ENCODE assay signal across 16 cellular contexts in genomic region chr22:25627271-25627848, GRCh38.
A peak's percentile ranks its signal among the peaks of the same experiment; 100 is the strongest.
DNase-seq lines count a peak whose midpoint lies in the region; ATAC-seq and TF ChIP-seq lines count a peak whose summit lies in the region.
"Had no signal": no experiment of that assay in that cellular context is flagged by ENCODE, and none has a peak within 500 bp of the region (broad histone marks: within the 10 kb centered on the region; RNA-seq: fewer than 3 reads in every experiment).

No MANE protein-coding gene starts in this region.

- H3K36me3 Mint-ChIP-seq in MCF 10A (ENCODE audit: insufficient read depth, unreplicated experiment): no peaks in the 10 kb centered on the region

- H3K9me3 Mint-ChIP-seq in MCF 10A (ENCODE audit: unreplicated experiment): no peaks in the 10 kb centered on the region
- H3K9me3 Mint-ChIP-seq: activated T-helper 2 cell treated with anti-CD3 and anti-CD28 coated beads, Interferon-gamma antibody, Interleukin-2, Interleukin-4, amounts not matched to agents 10 μg/mL and 5 μg/mL and 100 μg/mL, durations not matched to agents 14 hours and 24 hours and 36 hours; central memory CD8-positive, alpha-beta T cell had no signal

- no peak overlapping the region for H3K4me3 Mint-ChIP-seq in MCF 10A (ENCODE audit: unreplicated experiment)
- H3K4me3 Mint-ChIP-seq: central memory CD8-positive, alpha-beta T cell had no signal

- H3K36me3 ChIP-seq in breast epithelium (no peaks in the 10 kb centered on the region), esophagus muscularis mucosa (no peaks in the 10 kb centered on the region), esophagus squamous epithelium (no peaks in the 10 kb centered on the region)
- H3K36me3 ChIP-seq: gastrocnemius medialis, left ventricle myocardium inferior had no signal

- WGBS in esophagus muscularis mucosa: 39% methylated on average over 3 of the region's 3 CpGs
- WGBS in esophagus squamous epithelium, 2 donors: 8 to 16% methylated on average over 3 of the region's 3 CpGs

- no peaks in the 10 kb centered on the region for H3K9me3 ChIP-seq in breast epithelium
- no peaks in the 10 kb centered on the region for H3K9me3 ChIP-seq in esophagus muscularis mucosa
- no peaks in the 10 kb centered on the region for H3K9me3 ChIP-seq in esophagus squamous epithelium
- H3K9me3 ChIP-seq: BE2C, gastrocnemius medialis, left ventricle myocardium inferior, testis had no signal

- H3K27ac Mint-ChIP-seq in MCF 10A (ENCODE audit: low read depth, unreplicated experiment): no peak overlapping the region
- H3K27ac Mint-ChIP-seq: activated T-helper 2 cell treated with anti-CD3 and anti-CD28 coated beads, Interferon-gamma antibody, Interleukin-2, Interleukin-4, amounts not matched to agents 10 μg/mL and 5 μg/mL and 100 μg/mL, durations not matched to agents 14 hours and 24 hours and 36 hours had no signal

- H3K4me1 ChIP-seq in breast epithelium (peaks cover 0 to 9% of the 10 kb centered on the region in 2 donors), esophagus muscularis mucosa (peaks cover 0 to 35% (median 26%) of the 10 kb centered on the region in 4 donors), esophagus squamous epithelium (peaks cover 0 to 30% (median 19%) of the 10 kb centered on the region in 3 donors)
- H3K4me1 ChIP-seq: gastrocnemius medialis had no signal

- no TSS peak for BruUV-seq in MCF 10A (replicated peaks; lab: Mats Ljungman, UMichigan)

- intact Hi-C loops in breast epithelium (cut with DNase I; ENCODE audit: low total_unique reads) (no loop called here), MCF 10A (cut with micrococcal nuclease) (no loop called here), esophagus muscularis mucosa (cut with DNase I) (no loop called here), esophagus squamous epithelium (cut with DNase I) (no loop called here)

- H3K27me3 Mint-ChIP-seq in MCF 10A (ENCODE audit: insufficient read depth, unreplicated experiment): no peaks in the 10 kb centered on the region

- H3K27ac ChIP-seq in breast epithelium: peak overlapping the region; percentile 4 to 48
- no peak overlapping the region for H3K27ac ChIP-seq in esophagus muscularis mucosa (replicated peaks in 1 of 4)
- H3K27ac ChIP-seq in esophagus squamous epithelium: peak overlapping the region in 1 of 4 donors; percentile 7
- H3K27ac ChIP-seq: gastrocnemius medialis, left ventricle myocardium inferior, testis had no signal

- no peak for DNase-seq in breast epithelium (ENCODE audit: low spot score in 2 of 2)
- no peak for DNase-seq in MCF 10A (ENCODE audit: unreplicated experiment)
- DNase-seq in NOMO-1 treated with dmso at 0.1 percent for 144 hours (lab: John Stamatoyannopoulos, UW; ENCODE audit: unreplicated experiment): peak; percentile 63
- peak; percentile 29 for DNase-seq in esophagus muscularis mucosa (ENCODE audit: extremely low spot score)
- DNase-seq in esophagus squamous epithelium (lab: John Stamatoyannopoulos, UW): no peak
- DNase-seq in dermis blood vessel endothelial cell: no peak
- DNase-seq in EL: no peak
- DNase-seq: BE2C, gastrocnemius medialis, left ventricle myocardium inferior, posterior cingulate gyrus, testis had no signal

- H3K27me3 ChIP-seq in breast epithelium (no peaks in the 10 kb centered on the region), esophagus muscularis mucosa (no peaks in the 10 kb centered on the region), esophagus squamous epithelium (no peaks in the 10 kb centered on the region)
- H3K27me3 ChIP-seq: BE2C, gastrocnemius medialis, testis had no signal

- no peak for TF ChIP-seq POLR2A in breast epithelium (IDR thresholded peaks at IDR 0.05)
- no peak for TF ChIP-seq POLR2A in esophagus muscularis mucosa (IDR thresholded peaks at IDR 0.05; ENCODE audit: low read depth)
- TF ChIP-seq POLR2A in esophagus squamous epithelium (IDR thresholded peaks at IDR 0.05): no peak

- no peak for TF ChIP-seq EP300 in esophagus muscularis mucosa (IDR thresholded peaks at IDR 0.05)

- POLR2A ChIA-PET in MCF 10A (lab: Yijun Ruan, JAX): no interaction called here

- H3K4me1 Mint-ChIP-seq in MCF 10A (ENCODE audit: insufficient read depth, unreplicated experiment): no peaks in the 10 kb centered on the region

- CTCF ChIA-PET in MCF 10A (lab: Yijun Ruan, JAX): no interaction called here

- H3K4me3 ChIP-seq in breast epithelium (no peak overlapping the region), esophagus muscularis mucosa (no peak overlapping the region), esophagus squamous epithelium (no peak overlapping the region)
- H3K4me3 ChIP-seq: gastrocnemius medialis, left ventricle myocardium inferior, testis had no signal

- ATAC-seq in HG02759 (IDR thresholded peaks at IDR 0.05; ENCODE audit: unreplicated experiment): no peak
- ATAC-seq: activated CD4-positive, CD25-positive, alpha-beta regulatory T cell treated with anti-CD3 and anti-CD28 coated beads, Interleukin-2, amount 50 U/mL, for 24 hours; gastrocnemius medialis had no signal

- TF ChIP-seq CTCF in breast epithelium (IDR thresholded peaks at IDR 0.05) (no peak), MCF 10A (IDR thresholded peaks at IDR 0.05; ENCODE audit: unreplicated experiment) (no peak), esophagus muscularis mucosa (IDR thresholded peaks at IDR 0.05) (no peak), esophagus squamous epithelium (IDR thresholded peaks at IDR 0.05) (no peak)

Comparison
In these comparisons a context has a peak if more than half of its experiments do, and no peak if none do; other contexts are left out.
1. DNase-seq: peak in NOMO-1 treated with dmso at 0.1 percent for 144 hours (single experiment) and esophagus muscularis mucosa (single experiment); none in breast epithelium (0 of 2), MCF 10A (single experiment), esophagus squamous epithelium (single experiment), dermis blood vessel endothelial cell (single experiment) and EL (single experiment).
2. H3K27ac ChIP-seq: peak in breast epithelium (2 of 2); none in esophagus muscularis mucosa (0 of 4).